Comparison of ENCODE assay signal across 8 cellular contexts in the genomic region with DNA sequence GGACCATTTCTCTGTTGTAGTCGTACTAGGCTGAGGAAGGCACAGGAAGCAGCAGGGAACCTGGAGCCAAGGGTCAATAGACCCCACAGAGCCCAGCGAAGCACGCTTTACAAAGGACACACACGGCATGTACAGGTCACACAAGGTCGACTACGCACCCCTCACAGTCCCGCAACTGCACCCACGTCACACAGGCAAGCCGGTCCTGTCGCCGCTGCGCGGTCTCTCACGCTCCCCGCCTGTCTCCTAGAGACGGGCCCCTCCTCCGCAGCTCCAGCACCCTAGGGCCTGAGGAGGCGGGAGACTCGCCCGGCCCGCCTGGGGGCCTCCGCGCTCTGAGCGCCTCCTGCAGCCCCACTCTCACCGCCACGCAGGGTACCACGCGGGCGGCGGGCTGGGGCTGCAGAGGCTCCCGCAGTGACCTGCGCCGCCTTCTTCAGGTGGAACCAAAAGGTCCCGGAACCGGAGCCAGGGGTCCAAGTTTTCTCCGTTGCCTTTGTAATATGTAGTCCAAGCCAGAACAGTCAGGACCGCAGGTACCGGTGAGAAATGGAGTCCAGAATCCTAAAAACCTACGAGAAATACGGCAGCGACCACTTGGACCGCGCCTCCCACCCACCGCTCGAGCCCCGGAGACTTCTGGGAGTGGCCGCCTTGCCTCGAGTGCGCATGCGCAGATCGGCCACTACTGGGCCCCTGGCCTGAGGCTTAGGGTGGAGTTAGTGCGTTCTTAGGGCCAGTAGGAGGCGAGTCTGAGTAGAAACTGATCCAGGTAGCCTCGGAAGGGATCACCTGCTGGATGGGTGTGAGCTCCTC. TPM values are rescaled to one million over a fixed set of nuclear protein-coding genes. Genes with fewer than 3 reads are reported as not detected.
DNase-seq lines count a peak whose midpoint lies in the region; ATAC-seq and TF ChIP-seq lines count a peak whose summit lies in the region.

A gene (minus strand): TSS at position 651 of the 816 bp plus-strand sequence. CDS start 8,143 bp downstream, outside the sequence.

- H3K27ac ChIP-seq in HUES48 (ENCODE audit: low read depth, low read length) (peak within 1 kb of the TSS; percentile 81), PC-3 (ENCODE audit: low read length) (no peak within 1 kb of the TSS)

- H2AFZ ChIP-seq in PC-3 (ENCODE audit: low read length): peak within 1 kb of the TSS; percentile 90

- H3K36me3 Mint-ChIP-seq in activated T-helper 1 cell treated with anti-CD3 and anti-CD28 coated beads, Interleukin-12 subunit alpha, Interleukin-12 subunit beta, Interleukin-2, Interleukin-4 antibody, amounts not matched to agents 30 ng/mL and 10 ng/mL and 1 ng/mL, durations not matched to agents 14 hours and 24 hours and 36 hours (ENCODE audit: low read depth): peaks cover 7% of the 10 kb centered on the region
- peaks cover 14 to 46% (median 15%) of the 10 kb centered on the region in 3 donors for H3K36me3 Mint-ChIP-seq in naive thymus-derived CD8-positive, alpha-beta T cell
- H3K36me3 Mint-ChIP-seq in stimulated activated naive B cell treated with anti-CD40 and anti-IgM and Interleukin-4, amounts not matched to agents 10 μg/mL and 1 μg/mL and 100 μg/mL, for 72 hours: peaks cover 5 to 16% of the 10 kb centered on the region in 2 donors

- peak within 1 kb of the TSS; percentile 67 for H3K27ac Mint-ChIP-seq in activated T-helper 1 cell treated with anti-CD3 and anti-CD28 coated beads, Interleukin-12 subunit alpha, Interleukin-12 subunit beta, Interleukin-2, Interleukin-4 antibody, amounts not matched to agents 30 ng/mL and 10 ng/mL and 1 ng/mL, durations not matched to agents 14 hours and 24 hours and 36 hours
- peak within 1 kb of the TSS; percentile 64 to 98 (median 94) for H3K27ac Mint-ChIP-seq in naive thymus-derived CD8-positive, alpha-beta T cell
- peak within 1 kb of the TSS; percentile 97 for H3K27ac Mint-ChIP-seq in stimulated activated naive B cell treated with anti-CD40 and anti-IgM and Interleukin-4, amounts not matched to agents 10 μg/mL and 1 μg/mL and 100 μg/mL, for 72 hours

- ATAC-seq in GM21360 (IDR thresholded peaks at IDR 0.05; ENCODE audit: unreplicated experiment): peak; percentile 87
- ATAC-seq in PC-3: peak; percentile 81
- ATAC-seq in naive thymus-derived CD8-positive, alpha-beta T cell: peak; percentile 81 to 87
- peak; percentile 95 to 96 for ATAC-seq in stimulated activated naive B cell treated with anti-CD40 and anti-IgM and Interleukin-4, amounts not matched to agents 10 μg/mL and 1 μg/mL and 100 μg/mL, for 72 hours (replicated peaks)

- DNase-seq in COLO829 (ENCODE audit: low spot score) (peak; percentile 58), PC-3 (peak; percentile 81), fibroblast of mammary gland (ENCODE audit: low read depth) (peak; percentile 88)
- peak; percentile 67 for DNase-seq in activated T-helper 1 cell treated with anti-CD3 and anti-CD28 coated beads, Interleukin-12 subunit alpha, Interleukin-12 subunit beta, Interleukin-2, Interleukin-4 antibody, amounts not matched to agents 30 ng/mL and 10 ng/mL and 1 ng/mL, durations not matched to agents 14 hours and 24 hours and 36 hours (ENCODE audit: low spot score)
- DNase-seq in naive thymus-derived CD8-positive, alpha-beta T cell: peak; percentile 52 to 89 (median 74)
- DNase-seq in stimulated activated naive B cell treated with anti-CD40 and anti-IgM and Interleukin-4, amounts not matched to agents 10 μg/mL and 1 μg/mL and 100 μg/mL, for 72 hours: peak; percentile 91

- BruUV-seq in PC-3 (replicated peaks; lab: Mats Ljungman, UMichigan): TSS peak; percentile 56

- H3K27me3 ChIP-seq in HUES48 (ENCODE audit: control insufficient read depth, insufficient read depth, low read length) (no peaks in the 10 kb centered on the region), PC-3 (ENCODE audit: low read length) (no peaks in the 10 kb centered on the region)

- POLR2A ChIA-PET in PC-3 (lab: Charles Lee; ENCODE audit: unreplicated experiment): no interaction called here
- POLR2A ChIA-PET in naive thymus-derived CD8-positive, alpha-beta T cell (lab: Charles Lee): interaction anchor here (0.6 to 1.5 kb wide), 3 partner anchors 36 to 125 kb away, joined by 3 to 4 read pairs (median 4); a partner anchor contains a TSS

- peaks cover 9% of the 10 kb centered on the region for H3K4me1 Mint-ChIP-seq in activated T-helper 1 cell treated with anti-CD3 and anti-CD28 coated beads, Interleukin-12 subunit alpha, Interleukin-12 subunit beta, Interleukin-2, Interleukin-4 antibody, amounts not matched to agents 30 ng/mL and 10 ng/mL and 1 ng/mL, durations not matched to agents 14 hours and 24 hours and 36 hours (ENCODE audit: low read depth)
- H3K4me1 Mint-ChIP-seq in naive thymus-derived CD8-positive, alpha-beta T cell: peaks cover 7 to 19% (median 10%) of the 10 kb centered on the region in 4 donors
- H3K4me1 Mint-ChIP-seq in stimulated activated naive B cell treated with anti-CD40 and anti-IgM and Interleukin-4, amounts not matched to agents 10 μg/mL and 1 μg/mL and 100 μg/mL, for 72 hours: peaks cover 10 to 18% of the 10 kb centered on the region in 2 donors

- H4K20me1 ChIP-seq in PC-3 (ENCODE audit: low read length): no peaks in the 10 kb centered on the region

- CTCF ChIA-PET in PC-3 (lab: Charles Lee): no interaction called here

- 0 out of 2 replicates have a peak, but pooled peaks cover 4% of the 10 kb centered on the region for H3K36me3 ChIP-seq in HUES48 (ENCODE audit: control insufficient read depth, insufficient read depth, low read length)
- H3K36me3 ChIP-seq in PC-3 (ENCODE audit: low read depth, low read length): peaks cover 5% of the 10 kb centered on the region; the same call in 1 of the 2 replicates

- H3K9me2 ChIP-seq in PC-3 (replicated peaks; ENCODE audit: low read length): no peaks in the 10 kb centered on the region

- no peaks in the 10 kb centered on the region for H3K9me3 ChIP-seq in HUES48 (ENCODE audit: control insufficient read depth, insufficient read depth, low read length)
- H3K9me3 ChIP-seq in PC-3 (ENCODE audit: low read length): 0 out of 2 replicates have a peak, but pooled peaks cover 4% of the 10 kb centered on the region

- peaks cover 30% of the 10 kb centered on the region for H3K9me3 Mint-ChIP-seq in activated T-helper 1 cell treated with anti-CD3 and anti-CD28 coated beads, Interleukin-12 subunit alpha, Interleukin-12 subunit beta, Interleukin-2, Interleukin-4 antibody, amounts not matched to agents 30 ng/mL and 10 ng/mL and 1 ng/mL, durations not matched to agents 14 hours and 24 hours and 36 hours
- H3K9me3 Mint-ChIP-seq in naive thymus-derived CD8-positive, alpha-beta T cell: peaks cover 0 to 55% (median 22%) of the 10 kb centered on the region in 9 donors
- H3K9me3 Mint-ChIP-seq in stimulated activated naive B cell treated with anti-CD40 and anti-IgM and Interleukin-4, amounts not matched to agents 10 μg/mL and 1 μg/mL and 100 μg/mL, for 72 hours: no peaks in the 10 kb centered on the region

- intact Hi-C loops in PC-3 (cut with micrococcal nuclease): no loop called here
- intact Hi-C loops in activated T-helper 1 cell treated with anti-CD3 and anti-CD28 coated beads, Interleukin-12 subunit alpha, Interleukin-12 subunit beta, Interleukin-2, Interleukin-4 antibody, amounts not matched to agents 30 ng/mL and 10 ng/mL and 1 ng/mL, durations not matched to agents 14 hours and 24 hours and 36 hours (cut with micrococcal nuclease): loop anchor here (1.0 to 2.0 kb wide), 3 partner anchors 60 to 253 kb away; a partner anchor contains a TSS

- peaks cover 25% of the 10 kb centered on the region for H3K4me1 ChIP-seq in HUES48 (ENCODE audit: control insufficient read depth, insufficient read depth, low read length)
- H3K4me1 ChIP-seq in PC-3 (ENCODE audit: insufficient read depth, low read length): no peaks in the 10 kb centered on the region

- TF ChIP-seq CTCF in PC-3 (conservative IDR thresholded peaks at IDR 0.05; ENCODE audit: low read depth, low read length) (peak; percentile 50), fibroblast of mammary gland (conservative IDR thresholded peaks at IDR 0.05; ENCODE audit: control insufficient read depth, insufficient read depth, low read depth, low read length) (peak; percentile 61)

- peak within 1 kb of the TSS; percentile 87 for H3K4me3 Mint-ChIP-seq in activated T-helper 1 cell treated with anti-CD3 and anti-CD28 coated beads, Interleukin-12 subunit alpha, Interleukin-12 subunit beta, Interleukin-2, Interleukin-4 antibody, amounts not matched to agents 30 ng/mL and 10 ng/mL and 1 ng/mL, durations not matched to agents 14 hours and 24 hours and 36 hours
- peak within 1 kb of the TSS; percentile 78 to 95 (median 93) for H3K4me3 Mint-ChIP-seq in naive thymus-derived CD8-positive, alpha-beta T cell
- peak within 1 kb of the TSS; percentile 90 to 95 for H3K4me3 Mint-ChIP-seq in stimulated activated naive B cell treated with anti-CD40 and anti-IgM and Interleukin-4, amounts not matched to agents 10 μg/mL and 1 μg/mL and 100 μg/mL, for 72 hours

- H3K27me3 Mint-ChIP-seq in activated T-helper 1 cell treated with anti-CD3 and anti-CD28 coated beads, Interleukin-12 subunit alpha, Interleukin-12 subunit beta, Interleukin-2, Interleukin-4 antibody, amounts not matched to agents 30 ng/mL and 10 ng/mL and 1 ng/mL, durations not matched to agents 14 hours and 24 hours and 36 hours (ENCODE audit: insufficient read depth): no peaks in the 10 kb centered on the region
- H3K27me3 Mint-ChIP-seq in naive thymus-derived CD8-positive, alpha-beta T cell: peaks cover 0 to 5% (median 0%) of the 10 kb centered on the region in 5 donors
- no peaks in the 10 kb centered on the region for H3K27me3 Mint-ChIP-seq in stimulated activated naive B cell treated with anti-CD40 and anti-IgM and Interleukin-4, amounts not matched to agents 10 μg/mL and 1 μg/mL and 100 μg/mL, for 72 hours

- H3F3A ChIP-seq in PC-3 (ENCODE audit: low read length, unreplicated experiment): no peaks in the 10 kb centered on the region

- H3K4me3 ChIP-seq in HUES48 (ENCODE audit: low read depth, low read length) (peak within 1 kb of the TSS; percentile 93), PC-3 (ENCODE audit: low read length) (peak within 1 kb of the TSS; percentile 73), fibroblast of mammary gland (ENCODE audit: control insufficient read depth, low read depth, low read length) (peak within 1 kb of the TSS; percentile 90)

- H3K9ac ChIP-seq in HUES48 (ENCODE audit: low read depth, low read length): peak within 1 kb of the TSS; percentile 57
- peak within 1 kb of the TSS; percentile 71 for H3K9ac ChIP-seq in PC-3 (ENCODE audit: low read length)

- peak within 1 kb of the TSS; percentile 82 for H3K4me2 ChIP-seq in PC-3 (ENCODE audit: low read length)

- no peaks in the 10 kb centered on the region for H3K79me2 ChIP-seq in PC-3 (ENCODE audit: low read length)

RNA-seq across cellular contexts. Expression of the gene that starts here (rescaled TPM):
- total RNA-seq in PC-3 (2014; rRNA removed): 1.9 and 2.4 TPM in 2 replicates
- 1.9 and 2.4 TPM in 2 replicates for total RNA-seq in activated T-helper 1 cell treated with anti-CD3 and anti-CD28 coated beads, Interleukin-12 subunit alpha, Interleukin-12 subunit beta, Interleukin-2, Interleukin-4 antibody, amounts not matched to agents 30 ng/mL and 10 ng/mL and 1 ng/mL, durations not matched to agents 14 hours and 24 hours and 36 hours
- total RNA-seq in naive thymus-derived CD8-positive, alpha-beta T cell: 10 to 100 TPM; 12.2 TPM
- 1 to 10 TPM; 1.9 to 7.9 (median 3.7) TPM for polyA plus RNA-seq in naive thymus-derived CD8-positive, alpha-beta T cell
